In genomic region chr1:1377540-1378205, GRCh38 we compare ENCODE assay signal across 18 cellular contexts. TPM values are rescaled to one million over a fixed set of nuclear protein-coding genes. Genes with fewer than 3 reads are reported as not detected.
A peak's percentile ranks its signal among the peaks of the same experiment; 100 is the strongest.
DNase-seq lines count a peak whose midpoint lies in the region; ATAC-seq, FAIRE-seq and TF ChIP-seq lines count a peak whose summit lies in the region.
"Had no signal": no experiment of that assay in that cellular context is flagged by ENCODE, and none has a peak within 500 bp of the region (broad histone marks: within the 10 kb centered on the region; RNA-seq: fewer than 3 reads in every experiment).

No MANE protein-coding gene starts in this region.

- CTCF ChIA-PET in activated naive CD4-positive, alpha-beta T cell treated with anti-CD3 and anti-CD28 coated beads, Interleukin-2, amount 10 ng/mL, durations not matched to agents 7 days and 5 days (lab: Charles Lee), result interaction anchor here (1.2 kb wide), 1 partner anchor 25 kb away, joined by 3 read pairs; no protein-coding TSS in a partner anchor
- CTCF ChIA-PET in RWPE1 (lab: Yijun Ruan, JAX) (interaction anchor here (0.7 kb wide), 2 partner anchors 20 kb away, joined by 5 to 7 read pairs; no protein-coding TSS in a partner anchor), K562 (lab: Yijun Ruan, JAX; ENCODE audit: low intra/inter-chr PET ratio) (no interaction called here), Calu3 (lab: Charles Lee) (no interaction called here)

- intact Hi-C loops in K562 (cut with micrococcal nuclease) (loop anchor here (5.0 to 10.0 kb wide), 3 partner anchors 55 to 127 kb away; partner anchors contain the start of genes ACAP3, CPTP, INTS11 and PUSL1), Calu3 (cut with micrococcal nuclease; ENCODE audit: unreplicated experiment) (no loop called here)

- peaks cover 10% of the 10 kb centered on the region for H3K36me3 Mint-ChIP-seq in activated naive CD4-positive, alpha-beta T cell treated with anti-CD3 and anti-CD28 coated beads, Interleukin-2, amount 10 ng/mL, durations not matched to agents 7 days and 5 days
- peaks cover 1% of the 10 kb centered on the region for H3K36me3 Mint-ChIP-seq in neural crest cell (ENCODE audit: low read depth)
- peaks cover 24% of the 10 kb centered on the region for H3K36me3 Mint-ChIP-seq in Calu3 (ENCODE audit: insufficient read depth, unreplicated experiment)

- BruUV-seq in K562 (replicated peaks; lab: Mats Ljungman, UMichigan) (no TSS peak), Calu3 (replicated peaks; lab: Mats Ljungman, UMichigan) (no TSS peak)

- peaks cover 23% of the 10 kb centered on the region for H3K4me1 Mint-ChIP-seq in activated naive CD4-positive, alpha-beta T cell treated with anti-CD3 and anti-CD28 coated beads, Interleukin-2, amount 10 ng/mL, durations not matched to agents 7 days and 5 days
- H3K4me1 Mint-ChIP-seq in neural crest cell (peaks cover 9% of the 10 kb centered on the region), Calu3 (ENCODE audit: low read depth, unreplicated experiment) (no peaks in the 10 kb centered on the region)

- H3K27ac Mint-ChIP-seq in activated naive CD4-positive, alpha-beta T cell treated with anti-CD3 and anti-CD28 coated beads, Interleukin-2, amount 10 ng/mL, durations not matched to agents 7 days and 5 days, result peak overlapping the region; percentile 37
- H3K27ac Mint-ChIP-seq in neural crest cell (ENCODE audit: unreplicated experiment) (no peak overlapping the region), Calu3 (ENCODE audit: unreplicated experiment) (no peak overlapping the region)

- no peak overlapping the region for H3K4me3 ChIP-seq in K562
- H3K4me3 ChIP-seq: A549, GM12878, GM23248, HAP-1 had no signal

- no peak for DNase-seq in activated naive CD4-positive, alpha-beta T cell treated with anti-CD3 and anti-CD28 coated beads, Interleukin-2, amount 10 ng/mL, durations not matched to agents 7 days and 5 days
- no peak for DNase-seq in activated naive CD4-positive, alpha-beta T cell (lab: John Stamatoyannopoulos, UW)
- no peak for DNase-seq in RWPE1 (ENCODE audit: low spot score)
- no peak for DNase-seq in K562 (ENCODE audit: extremely low read depth in 1 of 4, low spot score in 3 of 4)
- DNase-seq in neural crest cell (ENCODE audit: low read depth, low spot score), result no peak
- DNase-seq in activated CD4-positive, alpha-beta T cell treated with anti-CD3 and anti-CD28 coated beads for 48 hours, result no peak
- no peak for DNase-seq in Calu3
- DNase-seq: AML-193; CD4-positive, alpha-beta memory T cell; DND-41; EL had no signal

- TF ChIP-seq CTCF in RWPE1 (conservative IDR thresholded peaks at IDR 0.05; ENCODE audit: low read depth) (no peak), K562 (IDR thresholded peaks at IDR 0.05 in 2 of 3, conservative IDR thresholded peaks at IDR 0.05 in 1 of 3; ENCODE audit: insufficient read depth in 2 of 3, low read depth in 1 of 3, low read length in 3 of 3) (no peak), neural crest cell (conservative IDR thresholded peaks at IDR 0.05) (no peak), Calu3 (IDR thresholded peaks at IDR 0.05; ENCODE audit: unreplicated experiment) (no peak)

- peaks cover 2% of the 10 kb centered on the region; the same call in 1 of the 2 replicates for H3K9me3 ChIP-seq in K562 (replicated peaks; ENCODE audit: control insufficient read depth, insufficient read depth, low read depth, low read length)
- H3K9me3 ChIP-seq: A549, HAP-1 had no signal

- no peaks in the 10 kb centered on the region for H3K9me3 Mint-ChIP-seq in activated naive CD4-positive, alpha-beta T cell treated with anti-CD3 and anti-CD28 coated beads, Interleukin-2, amount 10 ng/mL, durations not matched to agents 7 days and 5 days
- no peaks in the 10 kb centered on the region for H3K9me3 Mint-ChIP-seq in neural crest cell
- no peaks in the 10 kb centered on the region for H3K9me3 Mint-ChIP-seq in Calu3 (ENCODE audit: low read depth, unreplicated experiment)
- H3K9me3 Mint-ChIP-seq: CD4-positive, alpha-beta memory T cell had no signal

- 90% methylated on average over 16 of the region's 16 CpGs for WGBS in K562 (ENCODE audit: insufficient coverage, low coverage, missing lambda C conversion rate)

- TF ChIP-seq RAD21 in K562 (CRISPR knock-in tag; conservative IDR thresholded peaks at IDR 0.05 in 1 of 2, IDR thresholded peaks at IDR 0.05 in 1 of 2), result no peak

- H3K27ac ChIP-seq in RWPE1 (peak overlapping the region; percentile 90), K562 (ENCODE audit: extremely low read depth, low read depth, low read length) (no peak overlapping the region)
- H3K27ac ChIP-seq: 22Rv1, A549, C4-2B, GM23248 had no signal

- H3K79me2 ChIP-seq in K562 (ENCODE audit: control insufficient read depth, insufficient read depth, low read length), result peaks cover 26% of the 10 kb centered on the region

- H3K27me3 Mint-ChIP-seq in activated naive CD4-positive, alpha-beta T cell treated with anti-CD3 and anti-CD28 coated beads, Interleukin-2, amount 10 ng/mL, durations not matched to agents 7 days and 5 days, result no peaks in the 10 kb centered on the region
- no peaks in the 10 kb centered on the region for H3K27me3 Mint-ChIP-seq in neural crest cell (ENCODE audit: low read depth)
- H3K27me3 Mint-ChIP-seq in Calu3 (ENCODE audit: unreplicated experiment), result no peaks in the 10 kb centered on the region
- H3K27me3 Mint-ChIP-seq: CD4-positive, alpha-beta memory T cell had no signal

- ATAC-seq in K562, result no peak
- ATAC-seq: A549, GM12878 had no signal

- TF ChIP-seq POLR2A in K562 (conservative IDR thresholded peaks at IDR 0.05), result no peak

- H2AFZ ChIP-seq in K562 (ENCODE audit: low read depth, low read length), result no peak overlapping the region
- H2AFZ ChIP-seq: GM23248 had no signal

- H3K4me1 ChIP-seq in K562 (replicated peaks in 1 of 2; ENCODE audit: control insufficient read depth in 2 of 2, insufficient read depth in 2 of 2, low read length in 2 of 2), result peaks cover 5 to 50% of the 10 kb centered on the region in 2 experiments; a peak in 4 of 5 replicates

- H3K4me2 ChIP-seq in K562 (ENCODE audit: insufficient read depth, low read length), result no peak overlapping the region
- H3K4me2 ChIP-seq: A549 had no signal

- 0 out of 4 replicates have a peak overlapping the region, but pooled peaks of 1 of the 2 experiments have one; percentile 41 for H3K9ac ChIP-seq in K562 (ENCODE audit: insufficient read depth in 1 of 2, low read depth in 2 of 2, low read length in 2 of 2)
- H3K9ac ChIP-seq: GM23248 had no signal

- no peaks in the 10 kb centered on the region for H3K9me1 ChIP-seq in K562 (ENCODE audit: control insufficient read depth, insufficient read depth, low read length)

- no peak overlapping the region for H3K4me3 Mint-ChIP-seq in activated naive CD4-positive, alpha-beta T cell treated with anti-CD3 and anti-CD28 coated beads, Interleukin-2, amount 10 ng/mL, durations not matched to agents 7 days and 5 days
- peak overlapping the region; percentile 62 for H3K4me3 Mint-ChIP-seq in neural crest cell
- H3K4me3 Mint-ChIP-seq in Calu3 (ENCODE audit: low read depth, unreplicated experiment), result no peak overlapping the region
- H3K4me3 Mint-ChIP-seq: CD4-positive, alpha-beta memory T cell had no signal

- H3K36me3 ChIP-seq in K562 (ENCODE audit: control insufficient read depth, insufficient read depth, low read length), result peaks cover 16% of the 10 kb centered on the region; the same call in 1 of the 3 replicates

- H3K27me3 ChIP-seq in K562 (ENCODE audit: control insufficient read depth in 2 of 2, insufficient read depth in 2 of 2, low read length in 2 of 2), result no peaks in the 10 kb centered on the region

- FAIRE-seq in K562 (lab: Jason Lieb, UNC), result no peak
- FAIRE-seq: A549, GM12878 had no signal

- POLR2A ChIA-PET in RWPE1 (lab: Yijun Ruan, JAX; ENCODE audit: low non-redundant PET), result no interaction called here
- POLR2A ChIA-PET in K562 (lab: Yijun Ruan, JAX), result interaction anchor here (0.6 to 4.2 kb wide), 6 partner anchors 10 to 364 kb away, joined by 3 to 54 read pairs (median 3); partner anchors contain the start of gene CCNL2

- no peak for TF ChIP-seq EP300 in K562 (IDR thresholded peaks at IDR 0.05; ENCODE audit: low read length)

- in situ Hi-C loops in K562 (cut with MboI), result no loop called here

- no peaks in the 10 kb centered on the region for H4K20me1 ChIP-seq in K562 (replicated peaks; ENCODE audit: control insufficient read depth, insufficient read depth, low read length)

RNA-seq across cellular contexts. Expression of gene AURKAIP1, which starts 2.7 kb away (rescaled TPM):
- 23.0 and 76.1 TPM in 2 replicates for total RNA-seq in K562 (2011; cell fraction: chromatin; rRNA removed; ENCODE audit: low replicate concordance)
- 97.2 and 110 TPM in 2 replicates for total RNA-seq in K562 (2011; cell fraction: nucleolus; rRNA removed)
- 49.6 and 53.2 TPM in 2 replicates for total RNA-seq in K562 (2011; cell fraction: nucleoplasm; rRNA removed)
- total RNA-seq in K562 (2014; rRNA removed) (478 and 554 TPM in 2 replicates), K562 (2014; rRNA removed; fragmentation: Illumina TruSeq; extraction: Trizol) (19.4 and 34.6 TPM in 2 replicates), K562 (2015; rRNA removed; fragmentation: Illumina TruSeq; extraction: Trizol) (113 and 115 TPM in 2 replicates), K562 (2021) (346 and 388 TPM in 2 replicates), neural crest cell (127 and 128 TPM in 2 replicates), Calu3 (2022) (98.9 and 107 TPM in 2 replicates)
- polyA plus RNA-seq in K562 (2011; rRNA removed) (92.0 and 96.0 TPM in 2 replicates), K562 (2014; fragmentation: Illumina TruSeq; extraction: Trizol) (66.4 and 151 TPM in 2 replicates), K562 (2014; fragmentation: Nextera tagmentation; extraction: Ambion mirVana) (10 to 100 TPM in 1 of 2 experiments, 1 to 10 TPM in 1; 7.8 to 32.9 TPM), K562 (2014; rRNA removed) (385 and 391 TPM in 2 replicates)
- polyA plus RNA-seq in K562 (2011; cell fraction: cytosol; rRNA removed), result 83.3 and 266 TPM in 2 replicates
- polyA plus RNA-seq in K562 (2011; cell fraction: nucleus; rRNA removed), result 80.6 and 118 TPM in 2 replicates
- polyA plus RNA-seq in K562 (2012), result 196 and 204 TPM in 2 replicates
- polyA minus RNA-seq in K562 (2011; rRNA and poly(A)+ RNA removed), result 16.0 and 24.9 TPM in 2 replicates
- polyA minus RNA-seq in K562 (2011; cell fraction: cytosol; rRNA and poly(A)+ RNA removed), result 55.8 and 62.3 TPM in 2 replicates
- 24.6 and 29.9 TPM in 2 replicates for polyA minus RNA-seq in K562 (2011; cell fraction: nucleus; rRNA and poly(A)+ RNA removed)

RNA-seq across cellular contexts. Expression of gene MXRA8, which starts 19.3 kb away (rescaled TPM):
- total RNA-seq in K562 (2011; cell fraction: chromatin; rRNA removed; ENCODE audit: low replicate concordance), result 12.2 and 30.9 TPM in 2 replicates
- total RNA-seq in K562 (2011; cell fraction: nucleolus; rRNA removed), result 39.7 and 42.5 TPM in 2 replicates
- total RNA-seq in K562 (2011; cell fraction: nucleoplasm; rRNA removed), result 29.8 and 30.7 TPM in 2 replicates
- total RNA-seq in K562 (2014; rRNA removed) (7.3 and 12.4 TPM in 2 replicates), K562 (2014; rRNA removed; fragmentation: Illumina TruSeq; extraction: Trizol) (2.1 and 2.7 TPM in 2 replicates), K562 (2015; rRNA removed; fragmentation: Illumina TruSeq; extraction: Trizol) (4.8 and 5.5 TPM in 2 replicates), K562 (2021) (9.1 and 10.8 TPM in 2 replicates), neural crest cell (5.0 and 5.8 TPM in 2 replicates), Calu3 (2022) (not detected in 2 replicates)
- polyA plus RNA-seq in K562 (2011; rRNA removed) (2.9 and 9.0 TPM in 2 replicates), K562 (2014; fragmentation: Illumina TruSeq; extraction: Trizol) (6.3 and 9.2 TPM in 2 replicates), K562 (2014; fragmentation: Nextera tagmentation; extraction: Ambion mirVana) (under 1 TPM; 0.66 to 0.83 TPM), K562 (2014; rRNA removed) (11.3 and 13.1 TPM in 2 replicates)
- 4.0 and 38.2 TPM in 2 replicates for polyA plus RNA-seq in K562 (2011; cell fraction: cytosol; rRNA removed)
- 18.3 and 101 TPM in 2 replicates for polyA plus RNA-seq in K562 (2011; cell fraction: nucleus; rRNA removed)
- 13.9 and 20.4 TPM in 2 replicates for polyA plus RNA-seq in K562 (2012)
- 0.75 and 3.0 TPM in 2 replicates for polyA minus RNA-seq in K562 (2011; rRNA and poly(A)+ RNA removed)
- polyA minus RNA-seq in K562 (2011; cell fraction: cytosol; rRNA and poly(A)+ RNA removed), result 2.1 and 10.7 TPM in 2 replicates
- polyA minus RNA-seq in K562 (2011; cell fraction: nucleus; rRNA and poly(A)+ RNA removed), result 1.4 and 8.2 TPM in 2 replicates
- total RNA-seq: HT-29 had no signal

RNA-seq across cellular contexts. Expression of gene CCNL2, which starts 21.5 kb away (rescaled TPM):
- 996 and 1,265 TPM in 2 replicates for total RNA-seq in K562 (2011; cell fraction: chromatin; rRNA removed; ENCODE audit: low replicate concordance)
- 508 and 525 TPM in 2 replicates for total RNA-seq in K562 (2011; cell fraction: nucleolus; rRNA removed)
- 788 and 831 TPM in 2 replicates for total RNA-seq in K562 (2011; cell fraction: nucleoplasm; rRNA removed)
- total RNA-seq in K562 (2014; rRNA removed), result 147 and 176 TPM in 2 replicates
- total RNA-seq in K562 (2014; rRNA removed; fragmentation: Illumina TruSeq; extraction: Trizol), result 65.1 and 66.7 TPM in 2 replicates
- 91.0 and 94.5 TPM in 2 replicates for total RNA-seq in K562 (2015; rRNA removed; fragmentation: Illumina TruSeq; extraction: Trizol)
- total RNA-seq in K562 (2021), result 141 and 167 TPM in 2 replicates
- polyA plus RNA-seq in K562 (2011; rRNA removed), result 236 and 265 TPM in 2 replicates
- 71.9 and 133 TPM in 2 replicates for polyA plus RNA-seq in K562 (2011; cell fraction: cytosol; rRNA removed)
- polyA plus RNA-seq in K562 (2011; cell fraction: nucleus; rRNA removed), result 2,539 and 2,548 TPM in 2 replicates
- 104 and 250 TPM in 2 replicates for polyA plus RNA-seq in K562 (2012)
- polyA plus RNA-seq in K562 (2014; fragmentation: Illumina TruSeq; extraction: Trizol), result 81.0 and 89.7 TPM in 2 replicates
- polyA plus RNA-seq in K562 (2014; fragmentation: Nextera tagmentation; extraction: Ambion mirVana), result 1 to 10 TPM; 2.8 to 5.6 TPM
- 245 and 287 TPM in 2 replicates for polyA plus RNA-seq in K562 (2014; rRNA removed)
- polyA minus RNA-seq in K562 (2011; rRNA and poly(A)+ RNA removed), result 70.2 and 76.2 TPM in 2 replicates
- 31.4 and 45.0 TPM in 2 replicates for polyA minus RNA-seq in K562 (2011; cell fraction: cytosol; rRNA and poly(A)+ RNA removed)
- 260 and 342 TPM in 2 replicates for polyA minus RNA-seq in K562 (2011; cell fraction: nucleus; rRNA and poly(A)+ RNA removed)
- total RNA-seq in neural crest cell, result 249 and 261 TPM in 2 replicates
- 166 and 172 TPM in 2 replicates for total RNA-seq in Calu3 (2022)

RNA-seq across cellular contexts. Expression of gene DVL1, which starts 28.5 kb away (rescaled TPM):
- total RNA-seq in K562 (2011; cell fraction: chromatin; rRNA removed; ENCODE audit: low replicate concordance), result 53.3 and 207 TPM in 2 replicates
- total RNA-seq in K562 (2011; cell fraction: nucleolus; rRNA removed), result 213 and 235 TPM in 2 replicates
- total RNA-seq in K562 (2011; cell fraction: nucleoplasm; rRNA removed), result 85.9 and 103 TPM in 2 replicates
- total RNA-seq in K562 (2014; rRNA removed), result 135 and 143 TPM in 2 replicates
- 3.5 and 6.3 TPM in 2 replicates for total RNA-seq in K562 (2014; rRNA removed; fragmentation: Illumina TruSeq; extraction: Trizol)
- 50.9 and 51.7 TPM in 2 replicates for total RNA-seq in K562 (2015; rRNA removed; fragmentation: Illumina TruSeq; extraction: Trizol)
- total RNA-seq in K562 (2021), result 106 and 118 TPM in 2 replicates
- polyA plus RNA-seq in K562 (2011; rRNA removed), result 24.3 and 42.1 TPM in 2 replicates
- polyA plus RNA-seq in K562 (2011; cell fraction: cytosol; rRNA removed), result 39.8 and 107 TPM in 2 replicates
- 353 and 531 TPM in 2 replicates for polyA plus RNA-seq in K562 (2011; cell fraction: nucleus; rRNA removed)
- polyA plus RNA-seq in K562 (2012), result 65.5 and 75.0 TPM in 2 replicates
- 13.9 and 43.4 TPM in 2 replicates for polyA plus RNA-seq in K562 (2014; fragmentation: Illumina TruSeq; extraction: Trizol)
- under 1 TPM; 0.62 to 0.63 TPM for polyA plus RNA-seq in K562 (2014; fragmentation: Nextera tagmentation; extraction: Ambion mirVana)
- polyA plus RNA-seq in K562 (2014; rRNA removed), result 119 and 136 TPM in 2 replicates
- polyA minus RNA-seq in K562 (2011; rRNA and poly(A)+ RNA removed), result 5.6 and 11.7 TPM in 2 replicates
- polyA minus RNA-seq in K562 (2011; cell fraction: cytosol; rRNA and poly(A)+ RNA removed), result 32.9 and 47.2 TPM in 2 replicates
- 69.3 and 81.9 TPM in 2 replicates for polyA minus RNA-seq in K562 (2011; cell fraction: nucleus; rRNA and poly(A)+ RNA removed)
- 63.4 and 66.7 TPM in 2 replicates for total RNA-seq in neural crest cell
- total RNA-seq in Calu3 (2022), result 83.9 and 90.9 TPM in 2 replicates

RNA-seq across cellular contexts. Expression of gene MRPL20, which starts 29.4 kb away (rescaled TPM):
- total RNA-seq in K562 (2011; cell fraction: chromatin; rRNA removed; ENCODE audit: low replicate concordance), result 98.1 and 170 TPM in 2 replicates
- 136 and 139 TPM in 2 replicates for total RNA-seq in K562 (2011; cell fraction: nucleolus; rRNA removed)
- 122 and 137 TPM in 2 replicates for total RNA-seq in K562 (2011; cell fraction: nucleoplasm; rRNA removed)
- total RNA-seq in K562 (2014; rRNA removed), result 352 and 355 TPM in 2 replicates
- 208 and 222 TPM in 2 replicates for total RNA-seq in K562 (2014; rRNA removed; fragmentation: Illumina TruSeq; extraction: Trizol)
- total RNA-seq in K562 (2015; rRNA removed; fragmentation: Illumina TruSeq; extraction: Trizol), result 205 and 216 TPM in 2 replicates
- total RNA-seq in K562 (2021), result 224 and 229 TPM in 2 replicates
- 144 and 187 TPM in 2 replicates for polyA plus RNA-seq in K562 (2011; rRNA removed)
- polyA plus RNA-seq in K562 (2011; cell fraction: cytosol; rRNA removed), result 164 and 188 TPM in 2 replicates
- polyA plus RNA-seq in K562 (2011; cell fraction: nucleus; rRNA removed), result 104 and 152 TPM in 2 replicates
- polyA plus RNA-seq in K562 (2012), result 195 and 375 TPM in 2 replicates
- 180 and 264 TPM in 2 replicates for polyA plus RNA-seq in K562 (2014; fragmentation: Illumina TruSeq; extraction: Trizol)
- polyA plus RNA-seq in K562 (2014; fragmentation: Nextera tagmentation; extraction: Ambion mirVana), result 100 to 1,000 TPM; 570 to 671 TPM
- 420 and 491 TPM in 2 replicates for polyA plus RNA-seq in K562 (2014; rRNA removed)
- polyA minus RNA-seq in K562 (2011; rRNA and poly(A)+ RNA removed), result 121 and 163 TPM in 2 replicates
- 99.9 and 107 TPM in 2 replicates for polyA minus RNA-seq in K562 (2011; cell fraction: cytosol; rRNA and poly(A)+ RNA removed)
- polyA minus RNA-seq in K562 (2011; cell fraction: nucleus; rRNA and poly(A)+ RNA removed), result 44.2 and 57.5 TPM in 2 replicates
- total RNA-seq in neural crest cell, result 113 and 117 TPM in 2 replicates
- 81.2 and 99.1 TPM in 2 replicates for total RNA-seq in Calu3 (2022)

Comparison
In these comparisons a context has a peak if more than half of its experiments do, and no peak if none do; other contexts are left out.
1. CTCF ChIA-PET loops: an anchor here in activated naive CD4-positive, alpha-beta T cell treated with anti-CD3 and anti-CD28 coated beads, Interleukin-2, amount 10 ng/mL, durations not matched to agents 7 days and 5 days (1.2 kb wide) and RWPE1 (0.7 kb wide); none called in K562 and Calu3.